13 cellular contexts compared by ENCODE assay signal in genomic region chr12:31714406-31715271, GRCh38. TPM values are rescaled to one million over a fixed set of nuclear protein-coding genes. Genes with fewer than 3 reads are reported as not detected.
DNase-seq lines count a peak whose midpoint lies in the region; ATAC-seq and TF ChIP-seq lines count a peak whose summit lies in the region.
"Had no signal": no experiment of that assay in that cellular context is flagged by ENCODE, and none has a peak within 500 bp of the region (broad histone marks: within the 10 kb centered on the region; RNA-seq: fewer than 3 reads in every experiment).

No MANE protein-coding gene starts in this region.

- no peaks in the 10 kb centered on the region for H3K9me3 ChIP-seq in OCI-LY3 (ENCODE audit: insufficient read depth, low read length)
- peaks cover 5% of the 10 kb centered on the region for H3K9me3 ChIP-seq in A673 (ENCODE audit: low read depth, low read length, poor library complexity, severe bottlenecking)
- H3K9me3 ChIP-seq: suprapubic skin had no signal

- peak overlapping the region; percentile 41 to 88 (median 70) for H3K4me3 Mint-ChIP-seq in naive B cell
- H3K4me3 Mint-ChIP-seq: activated T-helper 1 cell treated with anti-CD3 and anti-CD28 coated beads, Interleukin-12 subunit alpha, Interleukin-12 subunit beta, Interleukin-2, Interleukin-4 antibody, amounts not matched to agents 30 ng/mL and 10 ng/mL and 1 ng/mL, durations not matched to agents 14 hours and 24 hours and 36 hours had no signal

- CTCF ChIA-PET in A673 (lab: Charles Lee): no interaction called here

- peaks cover 42 to 67% (median 61%) of the 10 kb centered on the region in 3 donors for H3K4me1 Mint-ChIP-seq in naive B cell

- peak overlapping the region; percentile 6 to 91 (median 86) for H3K27ac Mint-ChIP-seq in naive B cell

- peak overlapping the region; percentile 57 for H3K4me3 ChIP-seq in GM12865 (ENCODE audit: low read depth, low read length)
- H3K4me3 ChIP-seq in OCI-LY3 (ENCODE audit: low read length): peak overlapping the region; percentile 18; the same call in 1 of the 2 replicates
- no peak overlapping the region for H3K4me3 ChIP-seq in A673 (ENCODE audit: low read depth, low read length, poor library complexity, severe bottlenecking)
- H3K4me3 ChIP-seq: heart right ventricle, suprapubic skin had no signal

- intact Hi-C loops in A673 (cut with micrococcal nuclease; ENCODE audit: unreplicated experiment): no loop called here

- H3K4me1 ChIP-seq in OCI-LY3 (ENCODE audit: low read length) (peaks cover 18% of the 10 kb centered on the region), A673 (ENCODE audit: insufficient read depth, low read length, poor library complexity, severe bottlenecking) (no peaks in the 10 kb centered on the region)
- H3K4me1 ChIP-seq: suprapubic skin had no signal

- peak overlapping the region; percentile 78 for H2AFZ ChIP-seq in OCI-LY3 (ENCODE audit: low read depth, low read length)

- H3K36me3 Mint-ChIP-seq in naive B cell: peaks cover 0 to 25% of the 10 kb centered on the region in 2 donors

- DNase-seq in GM12865 (ENCODE audit: low read depth) (no peak), naive B cell (no peak), A673 (ENCODE audit: low spot score) (no peak), NCI-H526 treated with DMSO at 0.1 percent for 48 hours (lab: John Stamatoyannopoulos, UW) (no peak)
- DNase-seq in stimulated activated CD4-positive, alpha-beta T cell treated with anti-CD3 and anti-CD28 coated beads, Interleukin-4, amount 100 ng/mL, for 4 hours: no peak
- DNase-seq: heart right ventricle, NCI-H774 had no signal

- TF ChIP-seq CTCF in GM12865 (IDR thresholded peaks at IDR 0.05; ENCODE audit: insufficient read depth, low read depth, low read length, missing control alignments): no peak
- no peak for TF ChIP-seq CTCF in OCI-LY3 (IDR thresholded peaks at IDR 0.05; ENCODE audit: low read depth, low read length)
- TF ChIP-seq CTCF in A673 (conservative IDR thresholded peaks at IDR 0.05; ENCODE audit: low read depth, low read length): no peak

- H3K27ac ChIP-seq in OCI-LY3 (ENCODE audit: low read length) (peak overlapping the region; percentile 87), A673 (ENCODE audit: low read depth, low read length, poor library complexity, severe bottlenecking) (no peak overlapping the region)
- H3K27ac ChIP-seq: C4-2B had no signal

- POLR2A ChIA-PET in A673 (lab: Charles Lee; ENCODE audit: low non-redundant PET): no interaction called here

- H3K79me2 ChIP-seq in OCI-LY3 (ENCODE audit: low read length): no peaks in the 10 kb centered on the region

- H3K4me2 ChIP-seq in OCI-LY3 (ENCODE audit: low read length): peak overlapping the region; percentile 76

- H3K9me3 Mint-ChIP-seq in naive B cell: peaks cover 5 to 25% (median 8%) of the 10 kb centered on the region in 7 donors

- peak; percentile 31 for ATAC-seq in GM21528 (IDR thresholded peaks at IDR 0.05; ENCODE audit: low FRiP score, unreplicated experiment)
- peak; percentile 2 to 3 for ATAC-seq in naive B cell (ENCODE audit: low read depth in 2 of 2)
- ATAC-seq in HG03342 (IDR thresholded peaks at IDR 0.05; ENCODE audit: unreplicated experiment): no peak

- peak overlapping the region; percentile 67 for H3K9ac ChIP-seq in OCI-LY3 (ENCODE audit: low read length)

- no peaks in the 10 kb centered on the region for H3K27me3 Mint-ChIP-seq in naive B cell

- peaks cover 11% of the 10 kb centered on the region for H3K36me3 ChIP-seq in OCI-LY3 (replicated peaks; ENCODE audit: low read depth, low read length)
- H3K36me3 ChIP-seq in A673 (ENCODE audit: insufficient read depth, low read length, poor library complexity, severe bottlenecking): peaks cover 10% of the 10 kb centered on the region

- no peaks in the 10 kb centered on the region for H3K27me3 ChIP-seq in OCI-LY3 (ENCODE audit: low read depth, low read length)
- no peaks in the 10 kb centered on the region for H3K27me3 ChIP-seq in A673 (replicated peaks; ENCODE audit: insufficient read depth, low read depth, low read length, poor library complexity)
- H3K27me3 ChIP-seq: heart right ventricle, suprapubic skin had no signal

- H4K20me1 ChIP-seq in OCI-LY3 (ENCODE audit: insufficient read depth, low read length): no peaks in the 10 kb centered on the region

- BruUV-seq in A673 (replicated peaks; lab: Mats Ljungman, UMichigan): no TSS peak

RNA-seq across cellular contexts. Expression of gene AMN1, which starts 14.2 kb away (rescaled TPM):
- 10 to 100 TPM; 29.2 to 59.1 (median 37.0) TPM for polyA plus RNA-seq in naive B cell (ENCODE audit: low read depth in 6 of 6)
- total RNA-seq in A673 (2021): 15.8 and 17.9 TPM in 2 replicates

RNA-seq across cellular contexts. Expression of gene ETFBKMT, which starts 55.2 kb away (rescaled TPM):
- polyA plus RNA-seq in naive B cell (ENCODE audit: low read depth in 6 of 6): 1 to 10 TPM in 4 of 6 donors, under 1 TPM in 2; 0.50 to 2.7 (median 1.3) TPM
- total RNA-seq in A673 (2021): 1.9 and 2.6 TPM in 2 replicates
